ENCODE assay signal across 9 cellular contexts in the genomic region with DNA sequence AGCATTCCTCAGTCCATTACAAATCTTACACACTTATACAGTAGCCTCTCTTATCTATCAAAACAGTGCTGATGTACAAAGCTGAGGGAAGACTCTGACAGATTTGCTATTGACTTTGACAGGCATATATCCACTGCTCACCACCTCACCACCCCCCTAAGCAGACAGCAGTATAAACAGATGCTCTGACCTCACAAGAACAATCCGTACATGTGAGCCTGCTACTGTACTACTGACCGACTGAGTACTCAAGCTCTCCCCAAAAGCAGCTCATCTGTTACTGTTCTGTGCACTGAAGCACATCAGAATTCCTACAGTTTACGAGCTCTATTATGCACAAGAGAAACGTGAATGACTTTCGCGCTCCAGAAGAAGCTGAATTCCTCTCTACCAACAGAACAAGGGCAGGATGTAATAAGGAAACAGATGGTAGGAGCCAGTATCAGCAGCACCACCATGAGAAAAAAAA.
DNase-seq lines count a peak whose midpoint lies in the region; ATAC-seq and FAIRE-seq lines count a peak whose summit lies in the region.
"Had no signal": no experiment of that assay in that cellular context is flagged by ENCODE, and none has a peak within 500 bp of the region (broad histone marks: within the 10 kb centered on the region; RNA-seq: fewer than 3 reads in every experiment).

No MANE protein-coding gene starts in this region.

- no peak for ATAC-seq in GM18520 (IDR thresholded peaks at IDR 0.05; ENCODE audit: unreplicated experiment)
- ATAC-seq: HepG2 had no signal

- peak; percentile 15 for FAIRE-seq in GM18507 (lab: Jason Lieb, UNC)
- FAIRE-seq: HepG2 had no signal

- DNase-seq in GM18507 (ENCODE audit: extremely low spot score, insufficient read length, low read depth) (no peak), NCI-H526 treated with DMSO at 0.1 percent for 48 hours (lab: John Stamatoyannopoulos, UW) (peak; percentile 67), fibroblast of peridontal ligament (ENCODE audit: extremely low read depth) (peak; percentile 55), retina (peak; percentile 64), NCI-H1436 treated with DMSO at 0.1 percent for 48 hours (lab: John Stamatoyannopoulos, UW) (no peak), GOT3 (lab: John Stamatoyannopoulos, UW) (no peak), HuH-7 (ENCODE audit: low spot score) (no peak)

Comparison
In these comparisons a context has a peak if more than half of its experiments do, and no peak if none do; other contexts are left out.
1. DNase-seq: peak in NCI-H526 treated with DMSO at 0.1 percent for 48 hours (single experiment), fibroblast of peridontal ligament (single experiment) and retina (single experiment); none in GM18507 (single experiment), NCI-H1436 treated with DMSO at 0.1 percent for 48 hours (single experiment), GOT3 (single experiment) and HuH-7 (single experiment).